1 cellular context compared by ENCODE assay signal in genomic region chr20:49825521-49826033, GRCh38.
TF ChIP-seq lines count a peak whose summit lies in the region.

No MANE protein-coding gene starts in this region.

TF ChIP-seq in HepG2, 621 proteins besides CTCF, POLR2A, EP300 and RAD21 (continued from another document and continues in another):
- TF ChIP-seq ARID5B (CRISPR knock-in tag; IDR thresholded peaks at IDR 0.05) = 0 out of 2 replicates have a peak, but pooled peaks have one; percentile 11
- 0 out of 2 replicates have a peak, but pooled peaks have one; percentile 14 for TF ChIP-seq FOXP4 (CRISPR knock-in tag; IDR thresholded peaks at IDR 0.05)
- no peak for TF ChIP-seq DMAP1 (CRISPR knock-in tag; IDR thresholded peaks at IDR 0.05)
- TF ChIP-seq ZNF17 (CRISPR knock-in tag; IDR thresholded peaks at IDR 0.05) = no peak
- no peak for TF ChIP-seq NR3C1 (CRISPR knock-in tag; IDR thresholded peaks at IDR 0.05)
- TF ChIP-seq ZSCAN31 (CRISPR knock-in tag; IDR thresholded peaks at IDR 0.05; ENCODE audit: low read depth) = no peak
- TF ChIP-seq EED (CRISPR knock-in tag; IDR thresholded peaks at IDR 0.05) = no peak
- TF ChIP-seq THAP7 (CRISPR knock-in tag; IDR thresholded peaks at IDR 0.05) = peak; percentile 63; the same call in 1 of the 2 replicates
- TF ChIP-seq FOXK1 (CRISPR knock-in tag; IDR thresholded peaks at IDR 0.05; ENCODE audit: borderline replicate concordance, low read depth) = no peak
- no peak for TF ChIP-seq LBX2 (CRISPR knock-in tag; IDR thresholded peaks at IDR 0.05; ENCODE audit: borderline replicate concordance)
- TF ChIP-seq ZNF414 (CRISPR knock-in tag; IDR thresholded peaks at IDR 0.05) = no peak
- no peak for TF ChIP-seq PBX3 (CRISPR knock-in tag; IDR thresholded peaks at IDR 0.05; ENCODE audit: borderline replicate concordance)
- TF ChIP-seq EEA1 (CRISPR knock-in tag; IDR thresholded peaks at IDR 0.05; ENCODE audit: borderline replicate concordance) = no peak
- peak; percentile 87 for TF ChIP-seq STAG1 (CRISPR knock-in tag; IDR thresholded peaks at IDR 0.05)
- peak; percentile 65 for TF ChIP-seq SMC3 (IDR thresholded peaks at IDR 0.05; ENCODE audit: low read length)
- peak; percentile 51 for TF ChIP-seq ZMYM4 (CRISPR knock-in tag; IDR thresholded peaks at IDR 0.05)
- TF ChIP-seq ZNF317 (CRISPR knock-in tag; IDR thresholded peaks at IDR 0.05) = peak; percentile 91
- no peak for TF ChIP-seq ZNF407 (CRISPR knock-in tag; IDR thresholded peaks at IDR 0.05; ENCODE audit: not compliant biosample characterization)
- no peak for TF ChIP-seq UBTF (CRISPR knock-in tag; IDR thresholded peaks at IDR 0.05)
- TF ChIP-seq GABPB1 (CRISPR knock-in tag; IDR thresholded peaks at IDR 0.05) = no peak
- no peak for TF ChIP-seq THRA (CRISPR knock-in tag; IDR thresholded peaks at IDR 0.05; ENCODE audit: borderline replicate concordance)
- TF ChIP-seq HOXA9 (CRISPR knock-in tag; IDR thresholded peaks at IDR 0.05; ENCODE audit: borderline replicate concordance) = no peak
- TF ChIP-seq BRF2 (CRISPR knock-in tag; IDR thresholded peaks at IDR 0.05) = no peak
- no peak for TF ChIP-seq NR0B2 (CRISPR knock-in tag; IDR thresholded peaks at IDR 0.05)
- peak; percentile 15; the same call in 1 of the 2 replicates for TF ChIP-seq HNF4A (CRISPR knock-in tag; IDR thresholded peaks at IDR 0.05)
- no peak for TF ChIP-seq GRHL1 (CRISPR knock-in tag; conservative IDR thresholded peaks at IDR 0.05)
